In the genomic region with DNA sequence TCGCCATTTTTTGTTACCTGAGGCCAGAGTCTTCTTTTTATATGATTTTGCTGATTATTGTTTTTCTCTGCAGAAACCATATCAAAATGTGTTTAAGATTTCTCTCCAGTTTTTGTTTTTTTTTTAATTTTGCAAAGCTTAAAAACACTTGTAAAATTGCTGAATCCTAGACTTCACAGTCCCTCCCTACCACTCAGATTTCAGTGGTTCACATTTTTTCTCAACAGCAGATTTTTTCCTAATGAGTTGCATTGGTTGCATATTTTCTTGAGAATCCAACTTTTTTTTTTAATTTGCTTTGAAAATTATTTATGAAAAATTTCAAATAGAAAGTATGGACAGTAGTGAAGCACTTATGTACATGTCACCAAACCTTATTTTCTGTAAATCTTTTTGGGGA, we compare ENCODE assay signal across 17 cellular contexts. TPM values are rescaled to one million over a fixed set of nuclear protein-coding genes. Genes with fewer than 3 reads are reported as not detected.
DNase-seq lines count a peak whose midpoint lies in the region; TF ChIP-seq lines count a peak whose summit lies in the region.
"Had no signal": no experiment of that assay in that cellular context is flagged by ENCODE, and none has a peak within 500 bp of the region (broad histone marks: within the 10 kb centered on the region; RNA-seq: fewer than 3 reads in every experiment).

No MANE protein-coding gene starts in this region.

- peak overlapping the region; percentile 3; the same call in 1 of the 2 replicates for H3K27ac ChIP-seq in GM23248
- H3K27ac ChIP-seq: BLaER1, gastroesophageal sphincter, ovary had no signal

- no peak overlapping the region for H2AFZ ChIP-seq in GM23248

- peaks cover 48% of the 10 kb centered on the region for H3K4me1 ChIP-seq in GM23248 (ENCODE audit: insufficient read depth)

- H3K27ac Mint-ChIP-seq in mesothelial cell of epicardium: peak overlapping the region; percentile 70

- no peaks in the 10 kb centered on the region for H3K9me3 Mint-ChIP-seq in mesothelial cell of epicardium

- no peak overlapping the region for H3K4me3 Mint-ChIP-seq in mesothelial cell of epicardium

- no peak for TF ChIP-seq CTCF in mesothelial cell of epicardium (IDR thresholded peaks at IDR 0.05; ENCODE audit: unreplicated experiment)

- H4K20me1 ChIP-seq in GM23248 (ENCODE audit: insufficient read depth): no peaks in the 10 kb centered on the region

- H3K27me3 ChIP-seq in GM23248 (replicated peaks; ENCODE audit: insufficient read depth): no peaks in the 10 kb centered on the region
- H3K27me3 ChIP-seq: BLaER1, gastroesophageal sphincter, ovary had no signal

- peak overlapping the region; percentile 16; the same call in 1 of the 2 replicates for H3K9ac ChIP-seq in GM23248
- H3K9ac ChIP-seq: BLaER1 had no signal

- peaks cover 22% of the 10 kb centered on the region for H3K36me3 ChIP-seq in GM23248 (ENCODE audit: low read depth)
- H3K36me3 ChIP-seq: ovary had no signal

- in situ Hi-C loops in GM23248 (cut with MboI): no loop called here
- in situ Hi-C loops in G401 (cut with HindIII; ENCODE audit: low sequenced_read_pairs): no loop called here

- H3K79me2 ChIP-seq in GM23248 (ENCODE audit: insufficient read depth): peaks cover 88% of the 10 kb centered on the region

- peak overlapping the region; percentile 45 for H3K4me3 ChIP-seq in GM23248
- H3K4me3 ChIP-seq: BLaER1, gastroesophageal sphincter, ovary had no signal

- H3K4me2 ChIP-seq in GM23248 (ENCODE audit: unreplicated experiment): peak overlapping the region; percentile 63
- H3K4me2 ChIP-seq: BLaER1 had no signal

- no peaks in the 10 kb centered on the region for H3K27me3 Mint-ChIP-seq in mesothelial cell of epicardium (ENCODE audit: low read depth)

- peak; percentile 38 for DNase-seq in AG20443 (ENCODE audit: low spot score)
- peak; percentile 64 for DNase-seq in GM23248
- DNase-seq in amniotic epithelial cell (ENCODE audit: low read depth): peak; percentile 44
- DNase-seq in mesothelial cell of epicardium (ENCODE audit: low spot score in 2 of 2, unreplicated experiment in 2 of 2): no peak
- DNase-seq in G401 (ENCODE audit: low spot score): no peak
- no peak for DNase-seq in midbrain (lab: John Stamatoyannopoulos, UW)
- no peak for DNase-seq in inferior parietal cortex (ENCODE audit: extremely low spot score)
- no peak for DNase-seq in NCI-H1930 (lab: John Stamatoyannopoulos, UW)
- DNase-seq: activated CD4-positive, alpha-beta T cell treated with anti-CD3 and anti-CD28 coated beads, Interleukin-2, amount 50 U/mL, for 4 hours; DMS153; GOT3; NCI-H1105; NCI-H748 treated with DMSO at 0.1 percent for 48 hours; ovary; stimulated activated CD4-positive, alpha-beta T cell treated with anti-CD3 and anti-CD28 coated beads, Interleukin-4, amount 100 ng/mL, for 1 hour had no signal

- H3K36me3 Mint-ChIP-seq in mesothelial cell of epicardium: peaks cover 17% of the 10 kb centered on the region

- H3K4me1 Mint-ChIP-seq in mesothelial cell of epicardium: peaks cover 44% of the 10 kb centered on the region

- WGBS in GM23248 (ENCODE audit: low coverage in 1 of 2, low lambda C conversion rate in 2 of 2, missing lambda C conversion rate in 2 of 2), 2 experiments: 95 to 100% methylated on average over 1 of the region's 1 CpG

- H3K9me3 ChIP-seq in GM23248 (ENCODE audit: low read depth): no peaks in the 10 kb centered on the region
- H3K9me3 ChIP-seq: BLaER1, gastroesophageal sphincter, ovary had no signal

- H3F3A ChIP-seq in GM23248 (ENCODE audit: insufficient read depth): peaks cover 13% of the 10 kb centered on the region; the same call in 1 of the 2 replicates

- no peaks in the 10 kb centered on the region for H3K9me2 ChIP-seq in GM23248 (ENCODE audit: insufficient read depth)

RNA-seq across cellular contexts. Expression of a gene that starts 5.8 kb away (rescaled TPM):
- 24.3 and 30.2 TPM in 2 replicates for total RNA-seq in GM23248 (2014; rRNA removed; shearing (Covaris generic))
- polyA plus RNA-seq in GM23248 (2016; fragmentation: Nextera tagmentation; extraction: Ambion mirVana): 33.9 and 34.4 TPM in 2 replicates
- 28.4 to 32.8 TPM (median 32.0 TPM) in 3 replicates for total RNA-seq in mesothelial cell of epicardium
- total RNA-seq in G401 (2014; rRNA removed; shearing (Covaris generic)): 10.3 and 15.6 TPM in 2 replicates

Comparison
In these comparisons a context has a peak if more than half of its experiments do, and no peak if none do; other contexts are left out.
1. DNase-seq: peak in AG20443 (single experiment), GM23248 (single experiment) and amniotic epithelial cell (single experiment); none in mesothelial cell of epicardium (0 of 2), G401 (single experiment), midbrain (single experiment), inferior parietal cortex (single experiment) and NCI-H1930 (0 of 2).